ENCODE assay signal across 29 cellular contexts in genomic region chr2:96464651-96465050, GRCh38. TPM values are rescaled to one million over a fixed set of nuclear protein-coding genes. Genes with fewer than 3 reads are reported as not detected.
"Had no signal": no experiment of that assay in that cellular context is flagged by ENCODE, and none has a peak within 500 bp of the region (broad histone marks: within the 10 kb centered on the region; RNA-seq: fewer than 3 reads in every experiment).

No MANE protein-coding gene starts in this region.

- H3K4me1 Mint-ChIP-seq: endodermal cell had no signal

- H3K27me3 Mint-ChIP-seq: effector memory CD8-positive, alpha-beta T cell had no signal

- H3K27ac ChIP-seq: colonic mucosa, coronary artery, dorsolateral prefrontal cortex, epithelial cell of prostate, esophagus squamous epithelium, foreskin keratinocyte, gastrocnemius medialis, gastroesophageal sphincter, heart left ventricle, heart right ventricle, hepatocyte had no signal

- ATAC-seq: effector memory CD8-positive, alpha-beta T cell; esophagus mucosa; foreskin keratinocyte; gastrocnemius medialis; gastroesophageal sphincter; heart left ventricle; heart right ventricle had no signal

- H3K27ac Mint-ChIP-seq: dendritic cell treated with granulocyte-macrophage colony-stimulating factor and Interleukin-4, amounts not matched to agents 40 ng/mL and 50 ng/mL, for 4 days; effector memory CD8-positive, alpha-beta T cell; endodermal cell had no signal

- H3K27me3 ChIP-seq: colonic mucosa, dorsolateral prefrontal cortex, esophagus squamous epithelium, foreskin keratinocyte, gastroesophageal sphincter, heart left ventricle, heart right ventricle, hepatocyte had no signal

- H3K36me3 ChIP-seq: colonic mucosa, esophagus squamous epithelium, gastrocnemius medialis, gastroesophageal sphincter, heart left ventricle, heart right ventricle had no signal

- H3K9me3 Mint-ChIP-seq: dendritic cell treated with granulocyte-macrophage colony-stimulating factor and Interleukin-4, amounts not matched to agents 40 ng/mL and 50 ng/mL, for 4 days; effector memory CD8-positive, alpha-beta T cell had no signal

- H3K9me3 ChIP-seq: colonic mucosa, esophagus squamous epithelium, gastrocnemius medialis had no signal

- H3K4me3 Mint-ChIP-seq: dendritic cell treated with granulocyte-macrophage colony-stimulating factor and Interleukin-4, amounts not matched to agents 40 ng/mL and 50 ng/mL, for 4 days; effector memory CD8-positive, alpha-beta T cell; endodermal cell had no signal

- DNase-seq: colonic mucosa; cortex of kidney; dermis blood vessel endothelial cell; dorsolateral prefrontal cortex; effector CD4-positive, alpha-beta T cell; effector CD8-positive, alpha-beta T cell; effector memory CD4-positive, alpha-beta T cell; effector memory CD8-positive, alpha-beta T cell; endodermal cell; erythroblast; esophagus squamous epithelium; foreskin fibroblast; foreskin melanocyte; gastrocnemius medialis; glutamatergic neuron; head of caudate nucleus; heart left ventricle; heart right ventricle had no signal

- H3K4me3 ChIP-seq: colonic mucosa, coronary artery, dorsolateral prefrontal cortex, esophagus squamous epithelium, gastrocnemius medialis, gastroesophageal sphincter, heart left ventricle, heart right ventricle, hepatocyte had no signal

- H3K4me1 ChIP-seq: colonic mucosa, esophagus squamous epithelium, foreskin keratinocyte, gastroesophageal sphincter, heart left ventricle, heart right ventricle had no signal

RNA-seq across cellular contexts. Expression of gene NEURL3, which starts 40.5 kb away (rescaled TPM):
- total RNA-seq: endodermal cell, endothelial cell of umbilical vein, esophagus mucosa, esophagus squamous epithelium, fibroblast of lung, fibroblast of villous mesenchyme, foreskin keratinocyte, frontal cortex, gastrocnemius medialis, gastroesophageal sphincter had no signal
